Comparison of ENCODE assay signal across 1 cellular context in the genomic region with DNA sequence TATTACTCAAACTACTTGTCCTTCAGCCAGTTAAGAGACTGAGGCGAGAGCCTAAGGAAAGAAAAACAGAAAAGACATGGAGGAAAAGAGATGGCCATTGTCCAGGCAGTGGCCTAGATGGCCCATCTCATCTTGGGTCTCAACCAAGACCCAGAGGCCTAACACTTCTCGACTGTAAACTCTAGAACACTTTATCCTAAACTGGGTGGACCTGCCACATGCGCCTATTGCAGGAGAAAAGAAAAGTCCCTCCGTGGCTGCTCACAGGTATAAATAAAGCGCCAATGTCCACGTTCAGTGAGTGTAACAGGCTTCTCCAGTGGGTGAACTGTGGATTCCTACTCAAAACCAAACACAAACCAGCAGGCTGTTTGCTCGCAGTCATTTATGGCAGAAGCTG.
TF ChIP-seq lines count a peak whose summit lies in the region.

No MANE protein-coding gene starts in this region.

TF ChIP-seq in liver, 16 proteins besides CTCF, POLR2A, EP300 and RAD21 (continued from another document):
- TF ChIP-seq JUND (IDR thresholded peaks at IDR 0.05) (no peak), RXRA (IDR thresholded peaks at IDR 0.05) (no peak), GABPA (IDR thresholded peaks at IDR 0.05 in 1 of 2, conservative IDR thresholded peaks at IDR 0.05 in 1 of 2) (no peak), FOXA2 (IDR thresholded peaks at IDR 0.05) (no peak), EGR1 (IDR thresholded peaks at IDR 0.05; ENCODE audit: low read depth in 2 of 2) (no peak), FOXA1 (IDR thresholded peaks at IDR 0.05) (no peak), NR2F2 (IDR thresholded peaks at IDR 0.05) (no peak), TAF1 (conservative IDR thresholded peaks at IDR 0.05) (no peak), REST (IDR thresholded peaks at IDR 0.05) (no peak), HNF4G (IDR thresholded peaks at IDR 0.05) (no peak)
- TF ChIP-seq, protein P1, sequence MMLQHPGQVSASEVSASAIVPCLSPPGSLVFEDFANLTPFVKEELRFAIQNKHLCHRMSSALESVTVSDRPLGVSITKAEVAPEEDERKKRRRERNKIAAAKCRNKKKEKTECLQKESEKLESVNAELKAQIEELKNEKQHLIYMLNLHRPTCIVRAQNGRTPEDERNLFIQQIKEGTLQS (IDR thresholded peaks at IDR 0.05) = no peak
